Comparison of ENCODE assay signal across 24 cellular contexts in the genomic region with DNA sequence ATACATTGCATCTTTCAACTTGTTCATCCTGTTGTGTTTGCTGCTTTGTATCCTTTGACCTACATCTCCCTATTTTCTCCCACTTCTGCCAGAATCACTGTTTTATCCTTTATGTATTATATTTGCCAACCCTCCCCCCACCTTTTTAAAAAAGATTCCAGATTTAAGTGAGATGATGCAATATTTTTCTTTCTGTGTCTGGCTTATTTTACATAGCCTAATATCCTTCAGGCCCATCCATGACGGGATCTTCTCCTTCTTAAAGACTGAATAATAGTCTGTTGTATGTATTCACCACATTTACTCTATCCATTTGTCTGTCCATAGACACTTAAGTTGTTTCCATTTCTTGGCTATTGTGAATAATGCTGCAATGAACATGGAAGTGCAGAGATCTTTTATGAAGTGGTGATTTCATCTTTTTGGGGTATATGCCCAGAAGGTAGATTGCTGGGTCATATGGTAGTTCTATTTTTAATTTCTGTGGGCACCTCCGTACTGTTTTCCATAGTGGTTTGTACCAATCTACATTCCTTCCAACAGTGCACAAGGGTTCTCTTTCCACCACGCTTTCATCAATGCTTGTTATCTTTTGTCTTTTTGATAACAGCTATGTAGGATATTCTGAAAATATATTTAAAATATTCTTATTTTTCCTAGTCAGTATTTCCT.
"Had no signal": no experiment of that assay in that cellular context is flagged by ENCODE, and none has a peak within 500 bp of the region (broad histone marks: within the 10 kb centered on the region; RNA-seq: fewer than 3 reads in every experiment).

No MANE protein-coding gene starts in this region.

- H3K27ac ChIP-seq: colonic mucosa, epithelial cell of prostate, lower lobe of right lung, prostate gland, right atrium auricular region, sigmoid colon, spleen, thoracic aorta, tibial nerve, upper lobe of left lung had no signal

- ATAC-seq: esophagus mucosa; left ventricle myocardium superior; lower lobe of right lung; naive thymus-derived CD8-positive, alpha-beta T cell; stimulated activated naive B cell treated with anti-CD40 and anti-IgM and Interleukin-4, amounts not matched to agents 10 μg/mL and 1 μg/mL and 100 μg/mL, for 72 hours had no signal

- H3K27me3 Mint-ChIP-seq: dendritic cell treated with granulocyte-macrophage colony-stimulating factor and Interleukin-4, amounts not matched to agents 40 ng/mL and 50 ng/mL, for 4 days; naive thymus-derived CD8-positive, alpha-beta T cell; stimulated activated naive B cell treated with anti-CD40 and anti-IgM and Interleukin-4, amounts not matched to agents 10 μg/mL and 1 μg/mL and 100 μg/mL, for 72 hours; stimulated activated naive CD8-positive, alpha-beta T cell treated with anti-CD3 and anti-CD28 coated beads, Interleukin-15, Interleukin-2, amounts not matched to agents 100 ng/mL and 50 ng/mL, for 24 hours had no signal

- H3K27ac Mint-ChIP-seq: dendritic cell treated with granulocyte-macrophage colony-stimulating factor and Interleukin-4, amounts not matched to agents 40 ng/mL and 50 ng/mL, for 4 days; endodermal cell; naive thymus-derived CD8-positive, alpha-beta T cell; nephron progenitor cell; stimulated activated naive B cell treated with anti-CD40 and anti-IgM and Interleukin-4, amounts not matched to agents 10 μg/mL and 1 μg/mL and 100 μg/mL, for 72 hours; stimulated activated naive CD8-positive, alpha-beta T cell treated with anti-CD3 and anti-CD28 coated beads, Interleukin-15, Interleukin-2, amounts not matched to agents 100 ng/mL and 50 ng/mL, for 24 hours had no signal

- H3K9me3 Mint-ChIP-seq: dendritic cell treated with granulocyte-macrophage colony-stimulating factor and Interleukin-4, amounts not matched to agents 40 ng/mL and 50 ng/mL, for 4 days; endodermal cell; naive thymus-derived CD8-positive, alpha-beta T cell; nephron progenitor cell; stimulated activated naive B cell treated with anti-CD40 and anti-IgM and Interleukin-4, amounts not matched to agents 10 μg/mL and 1 μg/mL and 100 μg/mL, for 72 hours; stimulated activated naive CD8-positive, alpha-beta T cell treated with anti-CD3 and anti-CD28 coated beads, Interleukin-15, Interleukin-2, amounts not matched to agents 100 ng/mL and 50 ng/mL, for 24 hours had no signal

- H3K9me3 ChIP-seq: colonic mucosa, lower lobe of right lung, prostate gland, right atrium auricular region, sigmoid colon, spleen, thoracic aorta, tibial nerve, upper lobe of left lung had no signal

- H3K4me3 Mint-ChIP-seq: dendritic cell treated with granulocyte-macrophage colony-stimulating factor and Interleukin-4, amounts not matched to agents 40 ng/mL and 50 ng/mL, for 4 days; endodermal cell; naive thymus-derived CD8-positive, alpha-beta T cell; nephron progenitor cell; stimulated activated naive B cell treated with anti-CD40 and anti-IgM and Interleukin-4, amounts not matched to agents 10 μg/mL and 1 μg/mL and 100 μg/mL, for 72 hours; stimulated activated naive CD8-positive, alpha-beta T cell treated with anti-CD3 and anti-CD28 coated beads, Interleukin-15, Interleukin-2, amounts not matched to agents 100 ng/mL and 50 ng/mL, for 24 hours had no signal

- H3K36me3 ChIP-seq: colonic mucosa, lower lobe of right lung, prostate gland, right atrium auricular region, sigmoid colon, spleen, thoracic aorta, tibial nerve, upper lobe of left lung had no signal

- H3K4me3 ChIP-seq: colonic mucosa, lower lobe of right lung, prostate gland, right atrium auricular region, sigmoid colon, spleen, thoracic aorta, tibial nerve, upper lobe of left lung had no signal

- H3K27me3 ChIP-seq: colonic mucosa, right atrium auricular region, sigmoid colon, spleen, tibial nerve, upper lobe of left lung had no signal

- FAIRE-seq: frontal cortex, keratinocyte, urothelium cell line had no signal

- DNase-seq: colonic mucosa; effector CD8-positive, alpha-beta T cell; endodermal cell; left ventricle myocardium superior; lower lobe of right lung; naive thymus-derived CD8-positive, alpha-beta T cell; nephron progenitor cell; nucleus accumbens; sigmoid colon; spleen; stimulated activated CD4-positive, alpha-beta T cell treated with anti-CD3 and anti-CD28 coated beads, Interleukin-4, amount 100 ng/mL, for 4 hours; stimulated activated naive B cell treated with anti-CD40 and anti-IgM and Interleukin-4, amounts not matched to agents 10 μg/mL and 1 μg/mL and 100 μg/mL, for 72 hours; upper lobe of left lung had no signal

- H3K4me1 ChIP-seq: colonic mucosa, lower lobe of right lung, prostate gland, right atrium auricular region, sigmoid colon, spleen, upper lobe of left lung had no signal
